ENCODE assay signal across 1 cellular context in the genomic region with DNA sequence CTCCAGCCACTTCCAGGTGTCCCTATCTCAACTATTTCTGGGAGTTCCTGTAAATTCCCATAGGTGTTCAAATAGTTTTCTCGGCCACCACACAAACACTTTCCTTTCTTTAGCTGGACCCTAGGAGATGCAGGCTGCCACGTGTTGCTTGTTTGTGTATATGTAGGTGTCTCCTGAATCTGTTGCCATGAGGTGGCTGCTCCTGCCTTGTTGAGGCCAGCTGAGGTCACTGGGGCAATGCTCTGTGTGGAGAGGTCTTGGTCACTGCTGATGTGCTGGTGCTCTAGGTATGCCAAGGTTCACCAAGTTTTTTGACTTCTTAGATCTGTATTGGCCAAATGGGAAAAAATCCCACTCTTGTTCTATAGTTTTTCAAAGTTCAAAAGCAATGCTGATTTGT.
TF ChIP-seq lines count a peak whose summit lies in the region.

No MANE protein-coding gene starts in this region.

TF ChIP-seq in H1, 55 proteins besides CTCF, POLR2A, EP300 and RAD21:
- TF ChIP-seq GABPA (IDR thresholded peaks at IDR 0.05; ENCODE audit: borderline replicate concordance, insufficient read depth, low read length) = no peak
- no peak for TF ChIP-seq JUND (IDR thresholded peaks at IDR 0.05; ENCODE audit: low read length)
- TF ChIP-seq RNF2 (IDR thresholded peaks at IDR 0.05; ENCODE audit: borderline replicate concordance, low read depth, low read length, missing control alignments, poor library complexity, severe bottlenecking) = no peak
- no peak for TF ChIP-seq E2F6 (IDR thresholded peaks at IDR 0.05)
- TF ChIP-seq BCL11A (IDR thresholded peaks at IDR 0.05; ENCODE audit: low read depth in 2 of 2, low read length in 2 of 2) = no peak
- TF ChIP-seq, protein P1, sequence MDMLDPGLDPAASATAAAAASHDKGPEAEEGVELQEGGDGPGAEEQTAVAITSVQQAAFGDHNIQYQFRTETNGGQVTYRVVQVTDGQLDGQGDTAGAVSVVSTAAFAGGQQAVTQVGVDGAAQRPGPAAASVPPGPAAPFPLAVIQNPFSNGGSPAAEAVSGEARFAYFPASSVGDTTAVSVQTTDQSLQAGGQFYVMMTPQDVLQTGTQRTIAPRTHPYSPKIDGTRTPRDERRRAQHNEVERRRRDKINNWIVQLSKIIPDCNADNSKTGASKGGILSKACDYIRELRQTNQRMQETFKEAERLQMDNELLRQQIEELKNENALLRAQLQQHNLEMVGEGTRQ (IDR thresholded peaks at IDR 0.05; ENCODE audit: low read length) = no peak
- TF ChIP-seq TAF1 (IDR thresholded peaks at IDR 0.05; ENCODE audit: low read depth, low read length) = no peak
- no peak for TF ChIP-seq SIN3A (conservative IDR thresholded peaks at IDR 0.05 in 1 of 2, IDR thresholded peaks at IDR 0.05 in 1 of 2; ENCODE audit: low read depth in 1 of 2, low read length in 2 of 2)
- TF ChIP-seq CHD1 (IDR thresholded peaks at IDR 0.05; ENCODE audit: low read depth, low read length) = no peak
- no peak for TF ChIP-seq KDM5A (IDR thresholded peaks at IDR 0.05; ENCODE audit: low read length)
- TF ChIP-seq TEAD4 (IDR thresholded peaks at IDR 0.05; ENCODE audit: low read depth, low read length) = no peak
- TF ChIP-seq POLR2AphosphoS5 (IDR thresholded peaks at IDR 0.05; ENCODE audit: low read depth, low read length) = no peak
- TF ChIP-seq CEBPB (IDR thresholded peaks at IDR 0.05; ENCODE audit: low read depth, low read length) = no peak
- TF ChIP-seq SIX5 (IDR thresholded peaks at IDR 0.05; ENCODE audit: low read depth, low read length) = no peak
- no peak for TF ChIP-seq PHF8 (conservative IDR thresholded peaks at IDR 0.05; ENCODE audit: low read depth, low read length)
- TF ChIP-seq SP1 (IDR thresholded peaks at IDR 0.05; ENCODE audit: low read depth, low read length) = no peak
- no peak for TF ChIP-seq GTF2F1 (IDR thresholded peaks at IDR 0.05; ENCODE audit: borderline replicate concordance, low read depth, low read length)
- TF ChIP-seq SIRT6 (IDR thresholded peaks at IDR 0.05; ENCODE audit: low read length) = no peak
- no peak for TF ChIP-seq ZNF274 (IDR thresholded peaks at IDR 0.05; ENCODE audit: borderline replicate concordance, extremely low read depth, low read length)
- no peak for TF ChIP-seq MAFK (IDR thresholded peaks at IDR 0.05; ENCODE audit: low read depth, low read length)
